14 cellular contexts compared by ENCODE assay signal in genomic region chr2:217338306-217338916, GRCh38.
A peak's percentile ranks its signal among the peaks of the same experiment; 100 is the strongest.
DNase-seq lines count a peak whose midpoint lies in the region; ATAC-seq, FAIRE-seq and TF ChIP-seq lines count a peak whose summit lies in the region.
"Had no signal": no experiment of that assay in that cellular context is flagged by ENCODE, and none has a peak within 500 bp of the region (broad histone marks: within the 10 kb centered on the region; RNA-seq: fewer than 3 reads in every experiment).

No MANE protein-coding gene starts in this region.

- intact Hi-C loops in transverse colon (cut with DNase I; ENCODE audit: low total_unique reads) = loop anchor here (10.0 kb wide), 2 partner anchors 74 to 644 kb away; partner anchors contain the start of gene IGFBP5

- no peak for TF ChIP-seq POLR2A in transverse colon (IDR thresholded peaks at IDR 0.05)

- ATAC-seq in foreskin keratinocyte = no peak
- ATAC-seq: activated CD8-positive, alpha-beta T cell treated with anti-CD3 and anti-CD28 coated beads, Interleukin-2, amount 10 ng/mL, durations not matched to agents 7 days and 5 days had no signal

- H3K9me3 ChIP-seq in SK-N-MC (ENCODE audit: low read depth, low read length) (no peaks in the 10 kb centered on the region), transverse colon (no peaks in the 10 kb centered on the region), small intestine (ENCODE audit: control insufficient read depth, low read depth) (no peaks in the 10 kb centered on the region)
- H3K9me3 ChIP-seq: tibial nerve had no signal

- H3K4me1 ChIP-seq in foreskin keratinocyte (peaks cover 9% of the 10 kb centered on the region), transverse colon (peaks cover 0 to 5% (median 0%) of the 10 kb centered on the region in 4 donors), small intestine (ENCODE audit: control insufficient read depth in 2 of 2, insufficient read depth in 1 of 2, low read depth in 1 of 2, low read length in 1 of 2) (peaks cover 0 to 6% of the 10 kb centered on the region in 2 donors)

- no peak overlapping the region for H3K9ac ChIP-seq in SK-N-MC (ENCODE audit: insufficient read length)

- H3K27ac ChIP-seq in SK-N-MC (peak overlapping the region; percentile 82), foreskin keratinocyte (no peak overlapping the region), transverse colon (peak overlapping the region; percentile 16 to 72 (median 56)), small intestine (ENCODE audit: low read depth in 1 of 2, low read length in 1 of 2) (no peak overlapping the region)

- no peak for FAIRE-seq in small intestine (lab: Jason Lieb, UNC)
- FAIRE-seq: A204.1 had no signal

- WGBS in transverse colon (ENCODE audit: low coverage in 1 of 2), 2 donors = 23 to 54% methylated on average over 4 of the region's 4 CpGs
- WGBS in small intestine, 3 donors = 72 to 81% (median 79%) methylated on average over 4 of the region's 4 CpGs

- TF ChIP-seq CTCF in foreskin keratinocyte (conservative IDR thresholded peaks at IDR 0.05) (no peak), transverse colon (IDR thresholded peaks at IDR 0.05) (no peak)

- H3K36me3 ChIP-seq in SK-N-MC (ENCODE audit: insufficient read depth, low read length) (no peaks in the 10 kb centered on the region), transverse colon (no peaks in the 10 kb centered on the region), small intestine (ENCODE audit: control insufficient read depth in 2 of 2, insufficient read depth in 2 of 2, low read length in 2 of 2) (no peaks in the 10 kb centered on the region)
- H3K36me3 ChIP-seq: tibial nerve had no signal

- in situ Hi-C loops in transverse colon (cut with MboI; ENCODE audit: low pct_ligation_motif_present in 1 of 4, low pct_unique_long_range_greater_than_20kb in 1 of 4, low sequenced_read_pairs in 3 of 4) = no loop called here

- H3K4me3 ChIP-seq in SK-N-MC (peak overlapping the region; percentile 3; the same call in 1 of the 2 replicates), transverse colon (no peak overlapping the region), small intestine (ENCODE audit: low read depth in 1 of 2, low read length in 2 of 2) (no peak overlapping the region)
- H3K4me3 ChIP-seq: tibial nerve had no signal

- H3K27me3 ChIP-seq in foreskin keratinocyte (no peaks in the 10 kb centered on the region), transverse colon (no peaks in the 10 kb centered on the region), small intestine (ENCODE audit: control insufficient read depth in 2 of 2, insufficient read depth in 2 of 2, low read length in 2 of 2) (no peaks in the 10 kb centered on the region)
- H3K27me3 ChIP-seq: tibial nerve had no signal

- DNase-seq in NCI-H2171 treated with DMSO at 0.1 percent for 48 hours (lab: John Stamatoyannopoulos, UW) = peak; percentile 76
- no peak for DNase-seq in NCI-H2171 (lab: John Stamatoyannopoulos, UW)
- no peak for DNase-seq in SK-N-MC (ENCODE audit: low read depth, low spot score)
- peak; percentile 30 to 58 for DNase-seq in foreskin keratinocyte
- DNase-seq in transverse colon = no peak
- DNase-seq in small intestine = no peak
- DNase-seq in activated CD4-positive, alpha-beta T cell treated with anti-CD3 and anti-CD28 coated beads for 48 hours = no peak
- DNase-seq in stimulated activated CD4-positive, alpha-beta T cell treated with anti-CD3 and anti-CD28 coated beads, Interleukin-4, amount 100 ng/mL, for 4 hours = no peak
- DNase-seq: activated CD8-positive, alpha-beta T cell treated with anti-CD3 and anti-CD28 coated beads, Interleukin-2, amount 10 ng/mL, durations not matched to agents 7 days and 5 days; activated naive CD8-positive, alpha-beta T cell treated with anti-CD3 and anti-CD28 coated beads, Interleukin-2, amount 10 ng/mL, durations not matched to agents 7 days and 5 days; NCI-H82; posterior cingulate gyrus had no signal

- no peak for TF ChIP-seq EP300 in transverse colon (IDR thresholded peaks at IDR 0.05; ENCODE audit: low read depth)

Comparison
In these comparisons a context has a peak if more than half of its experiments do, and no peak if none do; other contexts are left out.
1. DNase-seq: peak in NCI-H2171 treated with DMSO at 0.1 percent for 48 hours (single experiment) and foreskin keratinocyte (2 of 2); none in NCI-H2171 (single experiment), SK-N-MC (single experiment), transverse colon (single experiment), small intestine (single experiment), activated CD4-positive, alpha-beta T cell treated with anti-CD3 and anti-CD28 coated beads for 48 hours (single experiment) and stimulated activated CD4-positive, alpha-beta T cell treated with anti-CD3 and anti-CD28 coated beads, Interleukin-4, amount 100 ng/mL, for 4 hours (0 of 2).
2. H3K27ac ChIP-seq: peak in SK-N-MC (single experiment) and transverse colon (4 of 4); none in foreskin keratinocyte (single experiment) and small intestine (0 of 2).